9 cellular contexts compared by ENCODE assay signal in the genomic region with DNA sequence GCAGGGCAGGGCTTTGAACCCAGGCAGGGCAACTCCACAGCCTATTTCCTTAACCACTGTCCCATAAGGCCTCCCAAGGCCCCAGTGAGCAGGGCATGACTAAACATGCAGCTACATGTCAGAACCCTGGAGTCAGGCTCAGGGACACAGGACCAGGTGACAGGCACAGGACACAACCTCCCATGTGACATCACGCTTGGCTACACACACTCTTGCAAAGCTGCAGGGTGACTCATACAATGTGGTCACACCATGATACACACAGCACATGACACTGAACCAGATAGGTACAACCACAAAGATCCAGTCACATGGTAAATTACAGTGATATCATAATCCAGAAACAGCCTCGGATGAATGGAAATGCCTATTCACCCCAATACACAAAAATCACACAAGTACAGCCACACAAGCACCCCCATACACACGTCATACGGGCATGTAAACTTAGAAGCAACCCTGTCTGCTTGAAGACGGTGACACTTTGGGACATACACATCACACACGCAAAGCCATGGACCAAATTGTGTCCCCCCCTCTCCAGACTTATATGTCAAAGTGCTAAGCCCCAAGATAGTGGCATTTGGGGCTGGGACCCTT. TPM values are rescaled to one million over a fixed set of nuclear protein-coding genes. Genes with fewer than 3 reads are reported as not detected.
DNase-seq lines count a peak whose midpoint lies in the region; ATAC-seq and TF ChIP-seq lines count a peak whose summit lies in the region.
"Had no signal": no experiment of that assay in that cellular context is flagged by ENCODE, and none has a peak within 500 bp of the region (broad histone marks: within the 10 kb centered on the region; RNA-seq: fewer than 3 reads in every experiment).

No MANE protein-coding gene starts in this region.

- H3K27ac ChIP-seq in epithelial cell of prostate (peak overlapping the region; percentile 63), uterus (no peak overlapping the region)
- H3K27ac ChIP-seq: gastrocnemius medialis had no signal

- intact Hi-C loops in uterus (cut with DNase I; ENCODE audit: low total_unique reads) (no loop called here), head of caudate nucleus (cut with DNase I) (no loop called here)

- peak; percentile 83 for ATAC-seq in GM18517 (IDR thresholded peaks at IDR 0.05; ENCODE audit: unreplicated experiment)
- ATAC-seq in HG02840 (IDR thresholded peaks at IDR 0.05; ENCODE audit: low FRiP score, unreplicated experiment): peak; percentile 72

- H3K4me1 ChIP-seq in BE2C: peaks cover 5% of the 10 kb centered on the region; the same call in 1 of the 2 replicates
- H3K4me1 ChIP-seq in uterus: no peaks in the 10 kb centered on the region
- H3K4me1 ChIP-seq: gastrocnemius medialis had no signal

- TF ChIP-seq CTCF in BE2C (IDR thresholded peaks at IDR 0.05; ENCODE audit: low read depth, low read length) (no peak), uterus (IDR thresholded peaks at IDR 0.05) (no peak)

- H3K4me3 ChIP-seq in BE2C (ENCODE audit: low read depth, low read length): no peak overlapping the region
- H3K4me3 ChIP-seq in uterus: no peak overlapping the region
- H3K4me3 ChIP-seq: gastrocnemius medialis had no signal

- H3K9me3 ChIP-seq in BE2C (no peaks in the 10 kb centered on the region), uterus (no peaks in the 10 kb centered on the region)
- H3K9me3 ChIP-seq: gastrocnemius medialis had no signal

- TF ChIP-seq POLR2A in uterus (IDR thresholded peaks at IDR 0.05): no peak

- no peaks in the 10 kb centered on the region for H3K36me3 ChIP-seq in BE2C
- H3K36me3 ChIP-seq in uterus: no peaks in the 10 kb centered on the region
- H3K36me3 ChIP-seq: gastrocnemius medialis had no signal

- no peaks in the 10 kb centered on the region for H3K27me3 ChIP-seq in BE2C
- H3K27me3 ChIP-seq in uterus: no peaks in the 10 kb centered on the region

- DNase-seq in BE2C (peak; percentile 81), NCI-H146 treated with DMSO at 0.1 percent for 48 hours (lab: John Stamatoyannopoulos, UW; ENCODE audit: unreplicated experiment) (peak; percentile 46), epithelial cell of prostate (ENCODE audit: low read depth, low spot score) (peak; percentile 99), uterus (no peak), head of caudate nucleus (no peak), dedifferentiated amniotic fluid mesenchymal stem cell (ENCODE audit: extremely low spot score) (no peak)
- DNase-seq: gastrocnemius medialis had no signal

RNA-seq across cellular contexts. Expression of a gene that starts 14.5 kb away (rescaled TPM):
- not detected for polyA plus RNA-seq in BE2C (2012; ENCODE audit: insufficient read depth, insufficient read length, low read depth)
- total RNA-seq in uterus: 1 to 10 TPM in 1 of 4 donors, not detected in 3; 3.4 TPM
- total RNA-seq: gastrocnemius medialis had no signal

RNA-seq across cellular contexts. Expression of a gene that starts 23.5 kb away (rescaled TPM):
- not detected for polyA plus RNA-seq in BE2C (2012; ENCODE audit: insufficient read depth, insufficient read length, low read depth)
- under 1 TPM in 1 of 4 donors, not detected in 3; 0.41 TPM for total RNA-seq in uterus
- total RNA-seq: gastrocnemius medialis had no signal

RNA-seq across cellular contexts. Expression of a gene that starts 42.0 kb away (rescaled TPM):
- polyA plus RNA-seq in BE2C (2012; ENCODE audit: insufficient read depth, insufficient read length, low read depth): not detected
- total RNA-seq in uterus: 1 to 10 TPM in 1 of 4 donors, not detected in 3; 1.4 TPM
- total RNA-seq: gastrocnemius medialis had no signal

RNA-seq across cellular contexts. Expression of a gene that starts 56.1 kb away (rescaled TPM):
- not detected for polyA plus RNA-seq in BE2C (2012; ENCODE audit: insufficient read depth, insufficient read length, low read depth)
- 1 to 10 TPM in 1 of 4 donors, under 1 TPM in 1, not detected in 2; 0.69 to 1.0 TPM for total RNA-seq in uterus
- total RNA-seq: gastrocnemius medialis had no signal

Comparison
In these comparisons a context has a peak if more than half of its experiments do, and no peak if none do; other contexts are left out.
1. DNase-seq: peak in BE2C (single experiment), NCI-H146 treated with DMSO at 0.1 percent for 48 hours (single experiment) and epithelial cell of prostate (single experiment); none in uterus (0 of 2), head of caudate nucleus (0 of 42) and dedifferentiated amniotic fluid mesenchymal stem cell (single experiment).